ENCODE assay signal across 1 cellular context in genomic region chr22:21721195-21721852, GRCh38. TPM values are rescaled to one million over a fixed set of nuclear protein-coding genes. Genes with fewer than 3 reads are reported as not detected.
"Had no signal": no experiment of that assay in that cellular context is flagged by ENCODE, and none has a peak within 500 bp of the region (broad histone marks: within the 10 kb centered on the region; RNA-seq: fewer than 3 reads in every experiment).

No MANE protein-coding gene starts in this region.

RNA-seq across cellular contexts. Expression of gene YPEL1, which starts 14.3 kb away (rescaled TPM):
- total RNA-seq: foreskin keratinocyte had no signal
